In the genomic region with DNA sequence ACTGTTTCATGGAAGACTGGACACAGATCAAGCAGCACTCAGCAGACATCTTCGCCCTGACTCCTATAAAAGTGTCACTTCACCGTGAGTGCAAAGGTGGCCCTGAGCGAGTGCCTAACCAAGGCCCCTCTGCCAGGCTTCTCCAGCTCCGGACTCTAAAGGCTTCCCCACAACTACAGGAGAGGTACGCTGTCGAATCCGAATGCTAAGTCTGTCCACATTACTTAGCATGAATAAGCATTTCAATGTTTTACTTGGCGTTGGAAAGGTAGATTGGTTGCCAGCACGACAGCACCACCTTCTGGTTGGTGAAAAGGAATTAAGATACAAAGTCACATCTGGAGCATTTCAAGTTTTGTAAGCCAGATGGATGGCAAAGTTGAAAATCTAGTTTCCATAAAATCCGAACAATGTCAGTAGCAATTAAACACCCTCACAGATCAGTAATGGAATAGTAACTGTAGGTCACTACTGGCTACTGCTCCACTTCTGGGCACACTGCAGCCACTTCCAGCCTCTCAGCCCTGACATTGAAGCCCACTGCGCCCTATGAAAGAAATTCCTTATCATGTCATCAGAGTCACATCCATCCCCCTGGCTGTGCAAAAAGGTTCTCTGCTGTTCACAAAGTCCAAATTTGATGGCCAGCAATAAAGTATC, we compare ENCODE assay signal across 8 cellular contexts.
DNase-seq lines count a peak whose midpoint lies in the region; ATAC-seq, FAIRE-seq and TF ChIP-seq lines count a peak whose summit lies in the region.

No MANE protein-coding gene starts in this region.

- no peaks in the 10 kb centered on the region for H3K9me3 ChIP-seq in keratinocyte (ENCODE audit: control insufficient read depth, low read depth, low read length)

- peak; percentile 83 for FAIRE-seq in keratinocyte (lab: Jason Lieb, UNC)

- TF ChIP-seq CTCF in AG09309 (IDR thresholded peaks at IDR 0.05; ENCODE audit: control insufficient read depth, insufficient read depth, low read depth, low read length, missing control alignments), result peak; percentile 71
- TF ChIP-seq CTCF in keratinocyte (optimal IDR thresholded peaks at IDR 0.05 in 1 of 3, IDR thresholded peaks at IDR 0.05 in 1 of 3, conservative IDR thresholded peaks at IDR 0.05 in 1 of 3; ENCODE audit: extremely low read depth in 1 of 3, insufficient read depth in 2 of 3, low read length in 3 of 3), result peak; percentile 60 to 84 (median 77)

- peaks cover 21% of the 10 kb centered on the region for H3K4me1 ChIP-seq in keratinocyte (ENCODE audit: control insufficient read depth, extremely low read depth, insufficient read depth, low read length)

- no peaks in the 10 kb centered on the region for H4K20me1 ChIP-seq in keratinocyte (ENCODE audit: control insufficient read depth, extremely low read depth, insufficient read depth, low read length)

- peak overlapping the region; percentile 85 for H3K4me2 ChIP-seq in keratinocyte (ENCODE audit: control insufficient read depth, extremely low read depth, insufficient read depth, low read depth, low read length)

- peaks cover 1 to 3% of the 10 kb centered on the region in 2 experiments for H3K36me3 ChIP-seq in keratinocyte (ENCODE audit: control insufficient read depth in 2 of 2, extremely low read depth in 1 of 2, insufficient read depth in 2 of 2, low read length in 2 of 2)

- ATAC-seq in GM21515 (IDR thresholded peaks at IDR 0.05; ENCODE audit: unreplicated experiment) (peak; percentile 49), GM18511 (IDR thresholded peaks at IDR 0.05; ENCODE audit: unreplicated experiment) (no peak)

- peak; percentile 86 for DNase-seq in AG09309 (ENCODE audit: low read depth)
- DNase-seq in NCI-H2107 (lab: John Stamatoyannopoulos, UW), result peak; percentile 44
- DNase-seq in UCSD-AML1 (lab: John Stamatoyannopoulos, UW; ENCODE audit: unreplicated experiment), result peak; percentile 62
- peak in 57 of 61 donors; percentile 5 to 83 (median 39) for DNase-seq in caudate nucleus (lab: John Stamatoyannopoulos, UW)
- peak; percentile 59 for DNase-seq in keratinocyte (ENCODE audit: low read depth, low spot score)
- peak; percentile 60 for DNase-seq in stimulated activated CD4-positive, alpha-beta T cell treated with anti-CD3 and anti-CD28 coated beads, Interleukin-15, amount 100 ng/mL, for 24 hours

- peak overlapping the region; percentile 67 for H2AFZ ChIP-seq in keratinocyte (ENCODE audit: control insufficient read depth, low read length)

- dilution Hi-C loops in keratinocyte (cut with MboI; ENCODE audit: extremely low pct_ligation_motif_present, low sequenced_read_pairs), result no loop called here

- H3K4me3 ChIP-seq in AG09309 (ENCODE audit: control insufficient read depth, low read depth, low read length) (no peak overlapping the region; the same call in 1 of the 2 replicates), keratinocyte (ENCODE audit: control insufficient read depth in 2 of 3, extremely low read depth in 1 of 3, insufficient read depth in 2 of 3, low read depth in 1 of 3, low read length in 3 of 3) (peak overlapping the region in 1 of 3 experiments; percentile 47)

- H3K27me3 ChIP-seq in keratinocyte (ENCODE audit: control insufficient read depth, extremely low read depth, insufficient read depth, low read length), result no peaks in the 10 kb centered on the region

- H3K9me1 ChIP-seq in keratinocyte (ENCODE audit: control insufficient read depth, extremely low read depth, insufficient read depth, low read length), result no peaks in the 10 kb centered on the region

- no peaks in the 10 kb centered on the region for H3K79me2 ChIP-seq in keratinocyte (ENCODE audit: control insufficient read depth, insufficient read depth, low read length)

- H3K27ac ChIP-seq in caudate nucleus (ENCODE audit: low read depth, low read length), result no peak overlapping the region
- H3K27ac ChIP-seq in keratinocyte (ENCODE audit: control insufficient read depth, insufficient read depth, low read length), result peak overlapping the region; percentile 76

- H3K9ac ChIP-seq in keratinocyte (ENCODE audit: control insufficient read depth, extremely low read depth, insufficient read depth, low read length), result peak overlapping the region; percentile 69
